19 cellular contexts compared by ENCODE assay signal in the genomic region with DNA sequence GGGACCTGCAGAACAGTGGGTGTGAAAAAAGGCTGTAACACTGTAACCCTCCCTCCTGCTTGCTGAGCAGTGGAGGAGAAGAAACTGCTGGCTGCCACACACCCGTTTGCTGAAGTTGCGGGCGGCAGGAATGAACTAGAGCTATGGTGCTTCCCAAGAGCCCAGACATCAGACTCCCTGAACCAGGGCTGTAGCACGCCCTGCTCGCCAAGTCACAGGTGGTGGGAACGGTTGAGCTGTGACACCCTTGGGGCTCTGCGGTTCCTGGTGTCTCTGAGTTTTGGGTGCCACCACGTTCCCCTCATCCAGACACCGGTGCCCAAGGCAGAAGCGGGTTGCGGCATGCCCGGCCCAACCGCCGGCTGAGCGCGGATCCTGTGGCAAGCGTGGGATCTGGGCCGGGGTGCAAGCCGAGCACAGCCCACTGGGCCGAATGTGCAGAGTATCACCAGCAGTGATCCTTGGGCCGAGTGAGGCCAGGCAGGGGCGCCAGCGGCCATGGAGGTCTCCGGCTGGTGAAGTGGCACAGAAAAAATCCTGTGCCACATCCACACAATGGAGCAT.
"Had no signal": no experiment of that assay in that cellular context is flagged by ENCODE, and none has a peak within 500 bp of the region (broad histone marks: within the 10 kb centered on the region; RNA-seq: fewer than 3 reads in every experiment).

No MANE protein-coding gene starts in this region.

- H3K9me3 Mint-ChIP-seq: activated naive CD4-positive, alpha-beta T cell treated with anti-CD3 and anti-CD28 coated beads, Interleukin-2, amount 50 U/mL, for 72 hours; stimulated activated memory B cell treated with anti-CD40 and anti-IgM and Interleukin-4, amounts not matched to agents 10 μg/mL and 1 μg/mL and 100 μg/mL, for 72 hours had no signal

- H3K4me2 ChIP-seq: hepatocyte had no signal

- H3K36me3 Mint-ChIP-seq: naive B cell, WTC11 had no signal

- H2AFZ ChIP-seq: hepatocyte had no signal

- H3K27me3 Mint-ChIP-seq: activated CD4-positive, alpha-beta T cell treated with anti-CD3 and anti-CD28 coated beads for 36 hours; naive B cell; stimulated activated memory B cell treated with anti-CD40 and anti-IgM and Interleukin-4, amounts not matched to agents 10 μg/mL and 1 μg/mL and 100 μg/mL, for 72 hours had no signal

- H3K27me3 ChIP-seq: adrenal gland, esophagus squamous epithelium, hepatocyte, pancreas, spleen, tibial artery had no signal

- H3K36me3 ChIP-seq: adrenal gland, pancreas had no signal

- H3K9me3 ChIP-seq: adrenal gland, esophagus squamous epithelium, pancreas, spleen, tibial artery had no signal

- H3K4me3 Mint-ChIP-seq: activated CD4-positive, alpha-beta T cell treated with anti-CD3 and anti-CD28 coated beads for 36 hours; stimulated activated memory B cell treated with anti-CD40 and anti-IgM and Interleukin-4, amounts not matched to agents 10 μg/mL and 1 μg/mL and 100 μg/mL, for 72 hours; WTC11 had no signal

- H3K27ac Mint-ChIP-seq: activated CD4-positive, alpha-beta T cell treated with anti-CD3 and anti-CD28 coated beads for 36 hours; activated naive CD4-positive, alpha-beta T cell treated with anti-CD3 and anti-CD28 coated beads, Interleukin-2, amount 50 U/mL, for 72 hours; stimulated activated memory B cell treated with anti-CD40 and anti-IgM and Interleukin-4, amounts not matched to agents 10 μg/mL and 1 μg/mL and 100 μg/mL, for 72 hours; WTC11 had no signal

- ATAC-seq: activated CD4-positive, alpha-beta T cell treated with anti-CD3 and anti-CD28 coated beads for 36 hours; activated naive CD4-positive, alpha-beta T cell treated with anti-CD3 and anti-CD28 coated beads, Interleukin-2, amount 50 U/mL, for 72 hours; left colon; pancreas; stimulated activated memory B cell treated with anti-CD40 and anti-IgM and Interleukin-4, amounts not matched to agents 10 μg/mL and 1 μg/mL and 100 μg/mL, for 72 hours had no signal

- H3K27ac ChIP-seq: pancreas had no signal

- DNase-seq: activated CD4-positive, alpha-beta T cell treated with anti-CD3 and anti-CD28 coated beads for 36 hours; activated CD4-positive, alpha-beta T cell treated with anti-CD3 and anti-CD28 coated beads, Interleukin-2, amount 50 U/mL, for 48 hours; activated gamma-delta T cell; adrenal gland; dermis blood vessel endothelial cell; effector memory CD4-positive, alpha-beta T cell; esophagus squamous epithelium; left colon; midbrain; naive B cell; pancreas; spleen; stimulated activated CD4-positive, alpha-beta T cell treated with anti-CD3 and anti-CD28 coated beads, Interleukin-4, amount 100 ng/mL, for 4 hours; tibial artery had no signal

- H3K4me1 ChIP-seq: pancreas had no signal

- H3K4me3 ChIP-seq: adrenal gland, esophagus squamous epithelium, hepatocyte, lung, pancreas, spleen, tibial artery had no signal
